Comparison of ENCODE assay signal across 12 cellular contexts in the genomic region with DNA sequence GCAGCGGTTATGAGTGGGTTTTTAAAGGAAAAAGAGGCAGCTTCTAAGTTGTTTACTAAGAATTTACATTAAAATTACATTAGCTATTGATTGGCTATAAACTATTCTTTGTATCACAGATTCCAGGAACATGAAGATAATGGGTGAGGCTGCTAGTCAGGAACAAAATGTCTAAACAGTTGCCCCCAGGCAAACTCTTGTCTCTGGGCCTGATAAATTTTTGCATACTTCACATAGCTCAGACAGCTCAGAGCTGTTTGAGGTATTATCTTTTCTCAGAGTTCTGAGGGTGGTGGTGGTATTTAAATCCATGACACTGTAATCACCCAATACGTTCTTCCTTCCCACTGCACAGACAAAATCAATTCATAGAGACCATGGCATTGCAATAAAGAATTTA. TPM values are rescaled to one million over a fixed set of nuclear protein-coding genes. Genes with fewer than 3 reads are reported as not detected.
DNase-seq lines count a peak whose midpoint lies in the region; ATAC-seq and TF ChIP-seq lines count a peak whose summit lies in the region.
"Had no signal": no experiment of that assay in that cellular context is flagged by ENCODE, and none has a peak within 500 bp of the region (broad histone marks: within the 10 kb centered on the region; RNA-seq: fewer than 3 reads in every experiment).

No MANE protein-coding gene starts in this region.

- ATAC-seq in naive thymus-derived CD4-positive, alpha-beta T cell, result no peak

- no peak overlapping the region for H2AFZ ChIP-seq in Karpas-422 (ENCODE audit: low read length)

- H3K4me2 ChIP-seq in Karpas-422 (ENCODE audit: low read depth, low read length, poor library complexity, severe bottlenecking), result peak overlapping the region; percentile 88

- intact Hi-C loops in naive thymus-derived CD4-positive, alpha-beta T cell (cut with micrococcal nuclease), result loop anchor here (5.0 to 10.0 kb wide), 4 partner anchors 375 to 1752 kb away; partner anchors contain the start of genes CCDC14 (in 1 of the 2), EAF2 (in 1 of the 2), HEG1 (in 1 of the 2) and IQCB1 (in 1 of the 2)

- no peak for TF ChIP-seq CTCF in brain microvascular endothelial cell (IDR thresholded peaks at IDR 0.05; ENCODE audit: low read depth, low read length, missing control alignments)

- no peaks in the 10 kb centered on the region for H3K36me3 ChIP-seq in CD8-positive, alpha-beta memory T cell (ENCODE audit: insufficient read depth, low read length)
- peaks cover 45% of the 10 kb centered on the region for H3K36me3 ChIP-seq in Karpas-422 (ENCODE audit: insufficient read depth, low read length)
- H3K36me3 ChIP-seq in brain microvascular endothelial cell (replicated peaks), result no peaks in the 10 kb centered on the region
- H3K36me3 ChIP-seq in naive thymus-derived CD4-positive, alpha-beta T cell (ENCODE audit: control insufficient read depth in 2 of 3, insufficient read depth in 3 of 3, low read length in 3 of 3), result peaks cover 0 to 8% (median 0%) of the 10 kb centered on the region in 3 experiments

- no peaks in the 10 kb centered on the region for H3K27me3 Mint-ChIP-seq in CD8-positive, alpha-beta memory T cell
- H3K27me3 Mint-ChIP-seq in naive thymus-derived CD4-positive, alpha-beta T cell, result no peaks in the 10 kb centered on the region
- H3K27me3 Mint-ChIP-seq: dendritic cell treated with granulocyte-macrophage colony-stimulating factor and Interleukin-4, amounts not matched to agents 40 ng/mL and 50 ng/mL, for 4 days had no signal

- POLR2A ChIA-PET in CD8-positive, alpha-beta memory T cell (lab: Charles Lee), result no interaction called here
- POLR2A ChIA-PET in naive thymus-derived CD4-positive, alpha-beta T cell (lab: Charles Lee), result interaction anchor here (1.1 kb wide), 1 partner anchor 1203 kb away, joined by 3 read pairs; the partner anchor contains the start of gene FAM162A

- no peak overlapping the region for H3K27ac ChIP-seq in CD8-positive, alpha-beta memory T cell (ENCODE audit: low read depth, low read length)
- H3K27ac ChIP-seq in Karpas-422 (ENCODE audit: low read length) (no peak overlapping the region), brain microvascular endothelial cell (peak overlapping the region; percentile 82)
- no peak overlapping the region for H3K27ac ChIP-seq in naive thymus-derived CD4-positive, alpha-beta T cell (ENCODE audit: low read depth, low read length)

- H3K4me1 Mint-ChIP-seq in CD8-positive, alpha-beta memory T cell, result peaks cover 22 to 34% (median 27%) of the 10 kb centered on the region in 3 donors
- peaks cover 14 to 32% (median 27%) of the 10 kb centered on the region in 7 donors for H3K4me1 Mint-ChIP-seq in naive thymus-derived CD4-positive, alpha-beta T cell

- H3K9me2 ChIP-seq in Karpas-422 (replicated peaks; ENCODE audit: insufficient read depth, low read length), result no peaks in the 10 kb centered on the region

- CTCF ChIA-PET in CD8-positive, alpha-beta memory T cell (lab: Charles Lee), result no interaction called here
- CTCF ChIA-PET in naive thymus-derived CD4-positive, alpha-beta T cell (lab: Charles Lee), result no interaction called here

- in situ Hi-C loops in brain microvascular endothelial cell (cut with HindIII; ENCODE audit: low pct_ligation_motif_present, low sequenced_read_pairs), result no loop called here

- peaks cover 66% of the 10 kb centered on the region for H3K79me2 ChIP-seq in Karpas-422 (ENCODE audit: low read length)

- DNase-seq in CD8-positive, alpha-beta memory T cell, result no peak
- DNase-seq in Karpas-422, result no peak
- DNase-seq in brain microvascular endothelial cell, result peak; percentile 48
- no peak for DNase-seq in naive thymus-derived CD4-positive, alpha-beta T cell
- DNase-seq in NCI-H748 treated with DMSO at 0.1 percent for 48 hours (lab: John Stamatoyannopoulos, UW), result no peak
- no peak for DNase-seq in NCI-H774 (lab: John Stamatoyannopoulos, UW)
- DNase-seq in C1 segment of cervical spinal cord (lab: John Stamatoyannopoulos, UW), result no peak
- no peak for DNase-seq in Kasumi-1 (lab: John Stamatoyannopoulos, UW)
- DNase-seq: activated CD4-positive, CD25-positive, alpha-beta regulatory T cell; HCEC 1CT; stimulated activated naive CD4-positive, alpha-beta T cell treated with Interleukin-2 at 50 U/mL for 16 hours had no signal

- no peaks in the 10 kb centered on the region for H4K20me1 ChIP-seq in Karpas-422 (ENCODE audit: insufficient read depth, low read depth, low read length)

- H3K4me3 ChIP-seq in CD8-positive, alpha-beta memory T cell (ENCODE audit: low read length), result no peak overlapping the region
- H3K4me3 ChIP-seq in Karpas-422 (ENCODE audit: low read length) (peak overlapping the region; percentile 97), brain microvascular endothelial cell (ENCODE audit: low read depth, low read length) (no peak overlapping the region)
- no peak overlapping the region for H3K4me3 ChIP-seq in naive thymus-derived CD4-positive, alpha-beta T cell (ENCODE audit: low read length)

- H3K4me3 Mint-ChIP-seq in CD8-positive, alpha-beta memory T cell, result peak overlapping the region in 4 of 7 donors; percentile 22 to 54 (median 30)
- peak overlapping the region in 7 of 10 donors; percentile 16 to 57 (median 25) for H3K4me3 Mint-ChIP-seq in naive thymus-derived CD4-positive, alpha-beta T cell
- H3K4me3 Mint-ChIP-seq: dendritic cell treated with granulocyte-macrophage colony-stimulating factor and Interleukin-4, amounts not matched to agents 40 ng/mL and 50 ng/mL, for 4 days had no signal

- H3K27me3 ChIP-seq in CD8-positive, alpha-beta memory T cell (ENCODE audit: insufficient read depth, low read length, poor library complexity, severe bottlenecking), result no peaks in the 10 kb centered on the region
- no peaks in the 10 kb centered on the region for H3K27me3 ChIP-seq in Karpas-422 (ENCODE audit: low read length)
- H3K27me3 ChIP-seq in brain microvascular endothelial cell (replicated peaks), result no peaks in the 10 kb centered on the region
- H3K27me3 ChIP-seq in naive thymus-derived CD4-positive, alpha-beta T cell (ENCODE audit: control insufficient read depth in 2 of 2, insufficient read depth in 2 of 2, low read length in 2 of 2), result no peaks in the 10 kb centered on the region

- H3K9me3 Mint-ChIP-seq in CD8-positive, alpha-beta memory T cell, result peaks cover 9 to 21% (median 15%) of the 10 kb centered on the region in 5 donors
- peaks cover 0 to 28% (median 17%) of the 10 kb centered on the region in 11 donors for H3K9me3 Mint-ChIP-seq in naive thymus-derived CD4-positive, alpha-beta T cell

- H3K36me3 Mint-ChIP-seq in CD8-positive, alpha-beta memory T cell, result peaks cover 18 to 28% (median 20%) of the 10 kb centered on the region in 3 donors
- peaks cover 17 to 41% (median 29%) of the 10 kb centered on the region in 5 donors for H3K36me3 Mint-ChIP-seq in naive thymus-derived CD4-positive, alpha-beta T cell

- H3K4me1 ChIP-seq in CD8-positive, alpha-beta memory T cell (ENCODE audit: insufficient read depth, low read length), result peaks cover 18% of the 10 kb centered on the region
- peaks cover 26% of the 10 kb centered on the region for H3K4me1 ChIP-seq in Karpas-422 (ENCODE audit: low read length)
- H3K4me1 ChIP-seq in naive thymus-derived CD4-positive, alpha-beta T cell (ENCODE audit: control insufficient read depth in 2 of 2, insufficient read depth in 2 of 2, low read length in 2 of 2), result peaks cover 8 to 13% of the 10 kb centered on the region in 2 donors

- peaks cover 9% of the 10 kb centered on the region for H3K9me3 ChIP-seq in CD8-positive, alpha-beta memory T cell (ENCODE audit: low read length)
- H3K9me3 ChIP-seq in Karpas-422 (ENCODE audit: low read length), result peaks cover 27% of the 10 kb centered on the region
- H3K9me3 ChIP-seq in naive thymus-derived CD4-positive, alpha-beta T cell (ENCODE audit: control insufficient read depth in 2 of 3, low read length in 3 of 3), result peaks cover 0 to 10% (median 4%) of the 10 kb centered on the region in 3 experiments

- H3K9ac ChIP-seq in Karpas-422 (ENCODE audit: low read length), result peak overlapping the region; percentile 84

- peak overlapping the region in 3 of 8 donors; percentile 25 to 53 (median 27) for H3K27ac Mint-ChIP-seq in CD8-positive, alpha-beta memory T cell
- H3K27ac Mint-ChIP-seq in naive thymus-derived CD4-positive, alpha-beta T cell, result no peak overlapping the region
- H3K27ac Mint-ChIP-seq: dendritic cell treated with granulocyte-macrophage colony-stimulating factor and Interleukin-4, amounts not matched to agents 40 ng/mL and 50 ng/mL, for 4 days had no signal

RNA-seq across cellular contexts. Expression of gene HACD2, which starts 2.1 kb away (rescaled TPM):
- 10 to 100 TPM; 33.0 to 33.3 TPM for total RNA-seq in CD8-positive, alpha-beta memory T cell
- polyA plus RNA-seq in CD8-positive, alpha-beta memory T cell, result 25.9 TPM
- 35.2 and 75.7 TPM in 2 replicates for total RNA-seq in Karpas-422 (2014; rRNA removed; shearing (Covaris generic); ENCODE audit: low replicate concordance)
- 10 to 100 TPM; 15.9 to 28.3 (median 24.0) TPM for total RNA-seq in naive thymus-derived CD4-positive, alpha-beta T cell
- 10 to 100 TPM; 14.7 to 19.8 TPM for polyA plus RNA-seq in naive thymus-derived CD4-positive, alpha-beta T cell
